ENCODE assay signal across 28 cellular contexts in genomic region chr11:68357568-68357967, GRCh38.
"Had no signal": no experiment of that assay in that cellular context is flagged by ENCODE, and none has a peak within 500 bp of the region (broad histone marks: within the 10 kb centered on the region; RNA-seq: fewer than 3 reads in every experiment).

No MANE protein-coding gene starts in this region.

- H3K27ac ChIP-seq: adrenal gland, neutrophil, ovary, suprapubic skin, WERI-Rb-1 had no signal

- DNase-seq: activated CD4-positive, alpha-beta T cell treated with anti-CD3 and anti-CD28 coated beads for 48 hours; activated CD4-positive, alpha-beta T cell treated with anti-CD3 and anti-CD28 coated beads, Interleukin-2, amount 50 U/mL, for 48 hours; activated CD8-positive, alpha-beta memory T cell treated with anti-CD3 and anti-CD28 coated beads for 24 hours; activated effector memory CD4-positive, alpha-beta T cell treated with anti-CD3 and anti-CD28 coated beads, Interleukin-2, amount 50 U/mL, for 16 hours; activated naive CD4-positive, alpha-beta T cell treated with anti-CD3 and anti-CD28 coated beads for 36 hours; activated naive CD8-positive, alpha-beta T cell treated with anti-CD3 and anti-CD28 coated beads for 36 hours; activated T-cell treated with anti-CD3 and anti-CD28 coated beads, Interleukin-2, amount 50 U/mL, for 1 hour; adrenal gland; aorta; cortex of kidney; effector memory CD8-positive, alpha-beta T cell; foreskin fibroblast; hypothalamus; ovary; SK-N-SH; stimulated activated CD4-positive, alpha-beta T cell treated with anti-CD3 and anti-CD28 coated beads, Interleukin-1b, Interleukin-23, amount 100 ng/mL, for 48 hours; stimulated activated CD4-positive, alpha-beta T cell treated with anti-CD3 and anti-CD28 coated beads, Interleukin-4, amount 100 ng/mL, for 4 hours; stimulated activated CD8-positive, alpha-beta memory T cell treated with anti-CD3 and anti-CD28 coated beads, Interleukin-4, amount 100 ng/mL, for 48 hours; stimulated activated naive CD8-positive, alpha-beta T cell treated with anti-CD3 and anti-CD28 coated beads, Interleukin-15, amount 100 ng/mL, for 72 hours; SW 1271; trophoblast cell; WERI-Rb-1 had no signal

- H3K27me3 ChIP-seq: adrenal gland, neutrophil, ovary, suprapubic skin had no signal

- H3K9me3 ChIP-seq: adrenal gland, neutrophil, ovary, SK-N-SH, suprapubic skin had no signal

- H3K36me3 ChIP-seq: neutrophil, ovary had no signal

- ATAC-seq: activated CD4-positive, CD25-positive, alpha-beta regulatory T cell treated with anti-CD3 and anti-CD28 coated beads, Interleukin-2, amount 50 U/mL, for 24 hours; effector memory CD8-positive, alpha-beta T cell; natural killer cell treated with Interleukin-12 subunit alpha and Interleukin-12 subunit beta and Interleukin-15 and Interleukin-18, amount 100 ng/mL, for 72 hours; stimulated activated memory B cell treated with anti-CD40 and anti-IgM and Interleukin-4, amounts not matched to agents 10 μg/mL and 1 μg/mL and 100 μg/mL, for 72 hours; stimulated activated naive CD8-positive, alpha-beta T cell treated with anti-CD3 and anti-CD28 coated beads, Interleukin-15, amount 100 ng/mL, for 72 hours had no signal

- H3K4me2 ChIP-seq: SK-N-SH, smooth muscle cell had no signal

- H3K9ac ChIP-seq: SK-N-SH had no signal

- H3K4me3 ChIP-seq: adrenal gland, ovary, smooth muscle cell, suprapubic skin had no signal
